In the genomic region with DNA sequence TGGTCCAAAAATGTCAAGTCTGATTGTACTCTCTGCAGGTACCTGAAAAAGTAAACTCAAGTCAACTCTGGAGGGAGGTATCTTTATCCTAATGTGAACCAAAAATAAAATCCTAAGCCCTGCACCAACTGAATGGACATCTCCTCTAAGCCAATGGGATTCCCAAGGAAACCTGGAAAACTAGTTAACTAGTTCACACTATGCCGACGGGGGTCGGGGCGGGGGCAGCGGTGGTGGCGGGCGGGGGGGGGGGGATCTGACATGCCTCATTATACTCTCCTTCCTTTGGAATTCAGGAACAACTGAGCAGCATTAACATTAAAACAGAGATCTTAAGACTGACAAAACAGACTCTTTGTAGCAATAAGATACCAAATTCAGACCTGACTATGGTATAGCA, we compare ENCODE assay signal across 1 cellular context.
TF ChIP-seq lines count a peak whose summit lies in the region.

No MANE protein-coding gene starts in this region.

TF ChIP-seq in WTC11, 78 proteins besides CTCF, POLR2A, EP300 and RAD21:
- TF ChIP-seq SOX15 (CRISPR knock-in tag; IDR thresholded peaks at IDR 0.05), result no peak
- no peak for TF ChIP-seq ATF1 (CRISPR knock-in tag; IDR thresholded peaks at IDR 0.05)
- TF ChIP-seq, protein P1, sequence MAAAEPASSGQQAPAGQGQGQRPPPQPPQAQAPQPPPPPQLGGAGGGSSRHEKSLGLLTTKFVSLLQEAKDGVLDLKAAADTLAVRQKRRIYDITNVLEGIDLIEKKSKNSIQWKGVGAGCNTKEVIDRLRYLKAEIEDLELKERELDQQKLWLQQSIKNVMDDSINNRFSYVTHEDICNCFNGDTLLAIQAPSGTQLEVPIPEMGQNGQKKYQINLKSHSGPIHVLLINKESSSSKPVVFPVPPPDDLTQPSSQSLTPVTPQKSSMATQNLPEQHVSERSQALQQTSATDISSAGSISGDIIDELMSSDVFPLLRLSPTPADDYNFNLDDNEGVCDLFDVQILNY (CRISPR knock-in tag; IDR thresholded peaks at IDR 0.05), result no peak
- TF ChIP-seq SP1 (CRISPR knock-in tag; conservative IDR thresholded peaks at IDR 0.05), result no peak
- TF ChIP-seq USF2 (CRISPR knock-in tag; IDR thresholded peaks at IDR 0.05), result no peak; the same call in 1 of the 2 replicates
- no peak for TF ChIP-seq NFE2L1 (CRISPR knock-in tag; IDR thresholded peaks at IDR 0.05)
- TF ChIP-seq NR2C2 (CRISPR knock-in tag; IDR thresholded peaks at IDR 0.05), result no peak
- no peak for TF ChIP-seq NR1H2 (CRISPR knock-in tag; IDR thresholded peaks at IDR 0.05)
- TF ChIP-seq ZNF416 (CRISPR knock-in tag; IDR thresholded peaks at IDR 0.05), result no peak
- TF ChIP-seq E2F1 (CRISPR knock-in tag; IDR thresholded peaks at IDR 0.05), result no peak
- no peak for TF ChIP-seq ZBTB21 (CRISPR knock-in tag; IDR thresholded peaks at IDR 0.05; ENCODE audit: borderline replicate concordance)
- TF ChIP-seq ATF2 (CRISPR knock-in tag; IDR thresholded peaks at IDR 0.05; ENCODE audit: borderline replicate concordance, low read depth), result no peak
- TF ChIP-seq CREB1 (CRISPR knock-in tag; IDR thresholded peaks at IDR 0.05), result no peak
- TF ChIP-seq TEAD1 (CRISPR knock-in tag; IDR thresholded peaks at IDR 0.05), result no peak
- TF ChIP-seq, protein P2, sequence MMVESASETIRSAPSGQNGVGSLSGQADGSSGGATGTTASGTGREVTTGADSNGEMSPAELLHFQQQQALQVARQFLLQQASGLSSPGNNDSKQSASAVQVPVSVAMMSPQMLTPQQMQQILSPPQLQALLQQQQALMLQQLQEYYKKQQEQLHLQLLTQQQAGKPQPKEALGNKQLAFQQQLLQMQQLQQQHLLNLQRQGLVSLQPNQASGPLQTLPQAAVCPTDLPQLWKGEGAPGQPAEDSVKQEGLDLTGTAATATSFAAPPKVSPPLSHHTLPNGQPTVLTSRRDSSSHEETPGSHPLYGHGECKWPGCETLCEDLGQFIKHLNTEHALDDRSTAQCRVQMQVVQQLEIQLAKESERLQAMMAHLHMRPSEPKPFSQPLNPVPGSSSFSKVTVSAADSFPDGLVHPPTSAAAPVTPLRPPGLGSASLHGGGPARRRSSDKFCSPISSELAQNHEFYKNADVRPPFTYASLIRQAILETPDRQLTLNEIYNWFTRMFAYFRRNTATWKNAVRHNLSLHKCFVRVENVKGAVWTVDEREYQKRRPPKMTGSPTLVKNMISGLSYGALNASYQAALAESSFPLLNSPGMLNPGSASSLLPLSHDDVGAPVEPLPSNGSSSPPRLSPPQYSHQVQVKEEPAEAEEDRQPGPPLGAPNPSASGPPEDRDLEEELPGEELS (CRISPR knock-in tag; IDR thresholded peaks at IDR 0.05), result no peak
- no peak for TF ChIP-seq ZBTB43 (CRISPR knock-in tag; IDR thresholded peaks at IDR 0.05)
